Comparison of ENCODE assay signal across 18 cellular contexts in genomic region chr6:106731843-106732160, GRCh38.
A peak's percentile ranks its signal among the peaks of the same experiment; 100 is the strongest.
DNase-seq lines count a peak whose midpoint lies in the region; ATAC-seq and TF ChIP-seq lines count a peak whose summit lies in the region.
"Had no signal": no experiment of that assay in that cellular context is flagged by ENCODE, and none has a peak within 500 bp of the region (broad histone marks: within the 10 kb centered on the region; RNA-seq: fewer than 3 reads in every experiment).

No MANE protein-coding gene starts in this region.

- DNase-seq in colonic mucosa: no peak
- no peak for DNase-seq in mesenchymal stem cell
- DNase-seq in stomach: no peak
- no peak for DNase-seq in activated gamma-delta T cell (lab: John Stamatoyannopoulos, UW)
- no peak for DNase-seq in left lung
- no peak for DNase-seq in NCI-H524 treated with DMSO at 0.1 percent for 48 hours (lab: John Stamatoyannopoulos, UW)
- DNase-seq in NCI-H226: no peak
- DNase-seq: AML-193, COR-L47, MV-4-11, NCI-H1417, NCI-H1930, NCI-H2171, NCI-H82 had no signal

- no peak overlapping the region for H2BK15ac ChIP-seq in mesenchymal stem cell (ENCODE audit: low read depth, poor library complexity, severe bottlenecking)

- no peak for ATAC-seq in left lung
- ATAC-seq: K562 had no signal

- peak overlapping the region; percentile 5 for H2AK5ac ChIP-seq in mesenchymal stem cell (ENCODE audit: low read length, severe bottlenecking)

- H3K9me3 ChIP-seq in DOHH2 (ENCODE audit: control insufficient read depth, insufficient read depth, low read length) (no peaks in the 10 kb centered on the region), colonic mucosa (no peaks in the 10 kb centered on the region), mesenchymal stem cell (ENCODE audit: control insufficient read depth, low read length) (no peaks in the 10 kb centered on the region), stomach (peaks cover 0 to 14% (median 10%) of the 10 kb centered on the region in 4 donors), left lung (peaks cover 0 to 2% of the 10 kb centered on the region in 2 donors)
- H3K9me3 ChIP-seq: HAP-1 had no signal

- no peak overlapping the region for H3K23ac ChIP-seq in mesenchymal stem cell (ENCODE audit: low read length in 2 of 2)

- H3K4ac ChIP-seq in mesenchymal stem cell (ENCODE audit: low read depth in 1 of 2, low read length in 2 of 2): no peak overlapping the region

- H3F3A ChIP-seq in DOHH2 (ENCODE audit: control insufficient read depth, insufficient read depth): peaks cover 14% of the 10 kb centered on the region

- H2BK5ac ChIP-seq in mesenchymal stem cell (ENCODE audit: low read depth, low read length, poor library complexity, severe bottlenecking): no peak overlapping the region

- H3K18ac ChIP-seq in mesenchymal stem cell (ENCODE audit: low read depth in 1 of 2, low read length in 2 of 2): no peak overlapping the region

- no peaks in the 10 kb centered on the region for H3K9me2 ChIP-seq in DOHH2 (replicated peaks; ENCODE audit: control insufficient read depth, low read length)

- H3K27ac ChIP-seq in DOHH2 (ENCODE audit: low read depth, low read length): peak overlapping the region; percentile 88
- peak overlapping the region; percentile 52 for H3K27ac ChIP-seq in colonic mucosa
- no peak overlapping the region for H3K27ac ChIP-seq in mesenchymal stem cell (ENCODE audit: low read length, poor library complexity, severe bottlenecking)
- H3K27ac ChIP-seq in stomach: peak overlapping the region; percentile 67 to 87 (median 79)
- no peak overlapping the region for H3K27ac ChIP-seq in left lung
- H3K27ac ChIP-seq: SJSA1 had no signal

- peak overlapping the region; percentile 66 for H3K4me2 ChIP-seq in DOHH2 (ENCODE audit: low read length)
- H3K4me2 ChIP-seq in mesenchymal stem cell (ENCODE audit: low read length, poor library complexity, severe bottlenecking): no peak overlapping the region

- H3K36me3 ChIP-seq in DOHH2 (ENCODE audit: control insufficient read depth, low read length) (peaks cover 8% of the 10 kb centered on the region), colonic mucosa (no peaks in the 10 kb centered on the region), mesenchymal stem cell (ENCODE audit: control insufficient read depth in 1 of 2, insufficient read depth in 2 of 2, low read depth in 1 of 2, low read length in 2 of 2) (no peaks in the 10 kb centered on the region), stomach (no peaks in the 10 kb centered on the region), left lung (no peaks in the 10 kb centered on the region)
- H3K36me3 ChIP-seq: HAP-1, SJSA1 had no signal

- H3K27me3 ChIP-seq in DOHH2 (ENCODE audit: control insufficient read depth, low read length): no peaks in the 10 kb centered on the region
- no peaks in the 10 kb centered on the region for H3K27me3 ChIP-seq in colonic mucosa
- peaks cover 6 to 20% of the 10 kb centered on the region in 2 experiments for H3K27me3 ChIP-seq in mesenchymal stem cell (ENCODE audit: control insufficient read depth in 1 of 2, insufficient read depth in 1 of 2, low read length in 2 of 2)
- H3K27me3 ChIP-seq in stomach: no peaks in the 10 kb centered on the region
- no peaks in the 10 kb centered on the region for H3K27me3 ChIP-seq in left lung
- H3K27me3 ChIP-seq: SJSA1 had no signal

- H3K4me1 ChIP-seq in DOHH2 (ENCODE audit: control insufficient read depth, low read length) (peaks cover 98% of the 10 kb centered on the region), colonic mucosa (peaks cover 5% of the 10 kb centered on the region), mesenchymal stem cell (ENCODE audit: control insufficient read depth, insufficient read depth, low read depth, low read length) (peaks cover 13% of the 10 kb centered on the region), stomach (peaks cover 9 to 30% (median 24%) of the 10 kb centered on the region in 4 donors), left lung (no peaks in the 10 kb centered on the region)
- H3K4me1 ChIP-seq: HAP-1, SJSA1 had no signal

- no peak overlapping the region for H3K14ac ChIP-seq in mesenchymal stem cell (ENCODE audit: low read length in 2 of 2)

- H3K79me2 ChIP-seq in DOHH2 (ENCODE audit: control insufficient read depth, low read length): peaks cover 49% of the 10 kb centered on the region

- H4K20me1 ChIP-seq in DOHH2 (ENCODE audit: control insufficient read depth, insufficient read depth, low read depth, low read length): no peaks in the 10 kb centered on the region

- WGBS in mesenchymal stem cell: 100% methylated on average over 1 of the region's 1 CpG
- WGBS in stomach, 5 donors: 93 to 100% (median 95%) methylated on average over 1 of the region's 1 CpG

- TF ChIP-seq CTCF in DOHH2 (IDR thresholded peaks at IDR 0.05; ENCODE audit: low read depth, low read length, poor library complexity, severe bottlenecking): no peak
- no peak for TF ChIP-seq CTCF in colonic mucosa (IDR thresholded peaks at IDR 0.05)
- no peak for TF ChIP-seq CTCF in stomach (IDR thresholded peaks at IDR 0.05)
- no peak for TF ChIP-seq CTCF in left lung (IDR thresholded peaks at IDR 0.05)

- TF ChIP-seq EP300 in stomach (IDR thresholded peaks at IDR 0.05): no peak

- H3K79me1 ChIP-seq in mesenchymal stem cell (replicated peaks; ENCODE audit: low read length, poor library complexity, severe bottlenecking): no peaks in the 10 kb centered on the region

- no peak overlapping the region for H4K91ac ChIP-seq in mesenchymal stem cell (ENCODE audit: low read length)

- no peak overlapping the region for H2BK120ac ChIP-seq in mesenchymal stem cell (ENCODE audit: low read depth, low read length)

- H3K4me3 ChIP-seq in DOHH2 (ENCODE audit: low read length) (peak overlapping the region; percentile 65), colonic mucosa (no peak overlapping the region), mesenchymal stem cell (ENCODE audit: insufficient read depth in 1 of 2, low read depth in 1 of 2, low read length in 2 of 2) (no peak overlapping the region), stomach (no peak overlapping the region), left lung (no peak overlapping the region)
- H3K4me3 ChIP-seq: HAP-1, K562, SJSA1 had no signal

- H3K9ac ChIP-seq in colonic mucosa (ENCODE audit: low read depth in 2 of 2, low read length in 2 of 2) (peak overlapping the region in 1 of 2 donors; percentile 41), mesenchymal stem cell (ENCODE audit: low read length) (no peak overlapping the region)

- no peak for TF ChIP-seq POLR2A in stomach (IDR thresholded peaks at IDR 0.05)

- no peak overlapping the region for H2AFZ ChIP-seq in mesenchymal stem cell (ENCODE audit: low read depth, low read length)

- no peak overlapping the region for H2BK12ac ChIP-seq in mesenchymal stem cell (ENCODE audit: low read length in 2 of 2)

- intact Hi-C loops in colonic mucosa (cut with DNase I): loop anchor here (10.0 kb wide), 1 partner anchor 243 kb away; the partner anchor contains the start of gene CD24
- intact Hi-C loops in stomach (cut with DNase I; ENCODE audit: low total_unique reads): no loop called here
- intact Hi-C loops in left lung (cut with DNase I): no loop called here

- no peak overlapping the region for H4K8ac ChIP-seq in mesenchymal stem cell (ENCODE audit: low read length)

Comparison
In these comparisons a context has a peak if more than half of its experiments do, and no peak if none do; other contexts are left out.
1. H3K27ac ChIP-seq: peak in DOHH2 (single experiment), colonic mucosa (single experiment) and stomach (5 of 5); none in mesenchymal stem cell (single experiment) and left lung (0 of 2).